In the genomic region with DNA sequence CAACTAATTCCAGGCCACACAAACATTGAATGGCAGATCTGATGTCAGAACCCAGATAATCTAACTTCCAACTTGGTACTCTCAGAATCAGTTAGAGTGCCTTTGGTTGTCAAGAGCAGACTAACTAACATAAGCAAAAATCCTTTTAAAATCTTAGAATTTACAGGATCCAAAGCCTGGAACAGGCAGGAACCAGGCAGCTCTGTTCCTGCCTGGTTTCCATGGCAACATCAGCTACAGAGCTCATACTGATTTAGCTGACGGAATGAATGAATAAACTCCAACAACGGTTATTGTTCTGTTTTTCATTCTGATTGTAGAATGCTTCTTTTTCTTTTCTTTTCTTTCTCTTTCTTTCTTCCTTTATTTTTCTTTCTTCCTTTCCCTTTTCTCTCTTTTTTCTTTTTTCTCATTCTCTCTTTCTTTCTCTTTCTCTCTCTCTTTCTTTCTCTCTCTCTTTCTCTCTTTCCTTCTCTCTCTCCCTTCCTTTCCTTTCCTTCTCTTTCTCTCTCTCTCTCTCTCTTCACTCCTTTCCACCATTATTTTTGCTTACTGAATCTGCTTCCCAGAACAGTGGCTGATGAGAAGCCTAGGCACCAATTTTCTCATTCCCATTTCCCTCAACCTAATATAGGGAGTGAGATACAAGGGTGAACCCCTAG, we compare ENCODE assay signal across 19 cellular contexts.
DNase-seq lines count a peak whose midpoint lies in the region; FAIRE-seq and TF ChIP-seq lines count a peak whose summit lies in the region.
"Had no signal": no experiment of that assay in that cellular context is flagged by ENCODE, and none has a peak within 500 bp of the region (broad histone marks: within the 10 kb centered on the region; RNA-seq: fewer than 3 reads in every experiment).

No MANE protein-coding gene starts in this region.

- DNase-seq in NCI-H748 (lab: John Stamatoyannopoulos, UW; ENCODE audit: unreplicated experiment) (peak; percentile 74), NCI-H748 treated with DMSO at 0.1 percent for 48 hours (lab: John Stamatoyannopoulos, UW) (no peak), cerebellum (ENCODE audit: low spot score) (peak; percentile 69), left kidney (ENCODE audit: low read depth, low spot score) (peak; percentile 69), NCI-H1092 (lab: John Stamatoyannopoulos, UW) (no peak), GM12891 (ENCODE audit: insufficient read length, low spot score) (no peak), activated T-cell treated with anti-CD3 and anti-CD28 coated beads for 4 hours (no peak)
- DNase-seq: activated CD4-positive, alpha-beta T cell treated with anti-CD3 and anti-CD28 coated beads, Interleukin-2, amount 50 U/mL, for 48 hours; activated T-cell treated with anti-CD3 and anti-CD28 coated beads, Interleukin-2, amount 50 U/mL, for 48 hours; CD8-positive, alpha-beta memory T cell; GDM1; HCEC 1CT; heart right ventricle; left colon; NCI-H446; PC-9; stimulated activated naive CD8-positive, alpha-beta T cell treated with anti-CD3 and anti-CD28 coated beads, Interleukin-15, Interleukin-2, amounts not matched to agents 100 U/mL and 50 U/mL, for 24 hours had no signal

- FAIRE-seq in GM12891 (lab: Jason Lieb, UNC) = no peak
- FAIRE-seq: TTC549 had no signal

- peak overlapping the region; percentile 44 for H3K27ac ChIP-seq in temporal lobe (ENCODE audit: low read depth, low read length)
- H3K27ac ChIP-seq: heart right ventricle, PC-9 had no signal

- no peak for TF ChIP-seq POLR2A in GM12891 (IDR thresholded peaks at IDR 0.05; ENCODE audit: low read depth, low read length)

TF ChIP-seq in GM12891, 5 proteins besides CTCF, POLR2A, EP300 and RAD21:
- TF ChIP-seq SPI1 (IDR thresholded peaks at IDR 0.05; ENCODE audit: low read depth, low read length) (no peak), POLR2AphosphoS5 (IDR thresholded peaks at IDR 0.05; ENCODE audit: low read depth, low read length) (no peak), POU2F2 (IDR thresholded peaks at IDR 0.05; ENCODE audit: low read depth, low read length) (no peak), PAX5 (IDR thresholded peaks at IDR 0.05; ENCODE audit: insufficient read depth, low read length, severe bottlenecking) (no peak), TAF1 (IDR thresholded peaks at IDR 0.05; ENCODE audit: low read depth, low read length) (no peak)
TF ChIP-seq in GM12891: peak in this region for 0.

Comparison
In these comparisons a context has a peak if more than half of its experiments do, and no peak if none do; other contexts are left out.
1. DNase-seq: peak in NCI-H748 (single experiment), cerebellum (single experiment) and left kidney (single experiment); none in NCI-H748 treated with DMSO at 0.1 percent for 48 hours (single experiment), NCI-H1092 (single experiment), GM12891 (single experiment) and activated T-cell treated with anti-CD3 and anti-CD28 coated beads for 4 hours (single experiment).